ENCODE assay signal across 8 cellular contexts in genomic region chr6:99241905-99242534, GRCh38.
A peak's percentile ranks its signal among the peaks of the same experiment; 100 is the strongest.
DNase-seq lines count a peak whose midpoint lies in the region; ATAC-seq, FAIRE-seq and TF ChIP-seq lines count a peak whose summit lies in the region.

No MANE protein-coding gene starts in this region.

- FAIRE-seq in RCC 7860 (lab: Jason Lieb, UNC): no peak

- peak; percentile 69 for TF ChIP-seq CTCF in GM13977 (IDR thresholded peaks at IDR 0.05; ENCODE audit: extremely low read depth, insufficient read depth, missing control alignments)

- ATAC-seq in HG03196 (IDR thresholded peaks at IDR 0.05; ENCODE audit: unreplicated experiment): no peak

- in situ Hi-C loops in GM13977 (cut with MboI; ENCODE audit: low pct_unique_long_range_greater_than_20kb, low sequenced_read_pairs, unreplicated experiment): loop anchor here (10.0 kb wide), 1 partner anchor 97 kb away; no protein-coding TSS in a partner anchor

- DNase-seq in AML-193 (lab: John Stamatoyannopoulos, UW): peak; percentile 45 to 49
- peak; percentile 34 for DNase-seq in GM13977 (ENCODE audit: low spot score)
- peak; percentile 20 for DNase-seq in NCI-H526 treated with DMSO at 0.1 percent for 48 hours (lab: John Stamatoyannopoulos, UW)
- peak; percentile 41 for DNase-seq in epidermal melanocyte (ENCODE audit: insufficient read length, low spot score)
- DNase-seq in renal cortical epithelial cell (ENCODE audit: low read depth): peak; percentile 49
- DNase-seq in RCC 7860 (ENCODE audit: low spot score): no peak
- DNase-seq in mesenteric fat pad (ENCODE audit: low spot score): no peak

Comparison
In these comparisons a context has a peak if more than half of its experiments do, and no peak if none do; other contexts are left out.
1. DNase-seq: peak in AML-193 (2 of 2), GM13977 (single experiment), NCI-H526 treated with DMSO at 0.1 percent for 48 hours (single experiment), epidermal melanocyte (single experiment) and renal cortical epithelial cell (single experiment); none in RCC 7860 (single experiment) and mesenteric fat pad (single experiment).